Comparison of ENCODE assay signal across 25 cellular contexts in the genomic region with DNA sequence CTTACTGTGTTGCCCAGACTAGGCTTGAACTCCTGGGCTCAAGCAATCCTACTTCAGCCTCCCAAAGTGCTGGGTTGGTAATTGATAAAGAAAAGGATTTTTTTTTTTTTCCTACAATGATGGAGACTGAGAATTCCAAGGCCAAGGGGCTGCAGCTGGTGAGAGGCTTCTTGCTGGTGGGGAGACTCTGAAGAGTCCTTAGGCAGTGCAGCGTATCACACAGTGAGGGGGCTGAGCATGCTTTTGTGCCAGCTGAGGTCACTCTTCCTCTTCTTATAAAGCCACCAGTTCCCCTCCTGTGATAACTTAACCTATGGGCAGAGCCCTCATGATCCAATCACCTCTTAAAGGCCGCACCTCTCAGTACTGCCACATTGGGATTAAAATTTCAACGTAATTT.
"Had no signal": no experiment of that assay in that cellular context is flagged by ENCODE, and none has a peak within 500 bp of the region (broad histone marks: within the 10 kb centered on the region; RNA-seq: fewer than 3 reads in every experiment).

No MANE protein-coding gene starts in this region.

- H3K4me1 ChIP-seq: ascending aorta, gastrocnemius medialis, parathyroid adenoma, transverse colon had no signal

- ATAC-seq: gastrocnemius medialis, left cardiac atrium, right cardiac atrium, T-helper 17 cell had no signal

- H3K9ac ChIP-seq: parathyroid adenoma had no signal

- H3K79me2 ChIP-seq: parathyroid adenoma had no signal

- H3K4me3 ChIP-seq: ascending aorta, coronary artery, dorsolateral prefrontal cortex, gastrocnemius medialis, hepatocyte, transverse colon had no signal

- DNase-seq: activated B cell treated with CpG ODN at 0.5 μM for 24 hours; activated CD4-positive, alpha-beta T cell treated with anti-CD3 and anti-CD28 coated beads for 4 hours; activated CD4-positive, alpha-beta T cell treated with anti-CD3 and anti-CD28 coated beads, Interleukin-2, amount 50 U/mL, for 4 hours; activated effector memory CD4-positive, alpha-beta T cell treated with Interleukin-2 at 50 U/mL for 16 hours; activated naive CD4-positive, alpha-beta T cell treated with anti-CD3 and anti-CD28 coated beads for 36 hours; activated naive CD8-positive, alpha-beta T cell treated with anti-CD3 and anti-CD28 coated beads, Interleukin-2, amount 10 ng/mL, durations not matched to agents 7 days and 5 days; dorsolateral prefrontal cortex; effector memory CD4-positive, alpha-beta T cell; erythroblast; gastrocnemius medialis; left cardiac atrium; mammary epithelial cell; naive B cell; occipital lobe; right cardiac atrium; stimulated activated CD4-positive, alpha-beta T cell treated with anti-CD3 and anti-CD28 coated beads, Interleukin-15, amount 100 ng/mL, for 24 hours; stimulated activated CD4-positive, alpha-beta T cell treated with anti-CD3 and anti-CD28 coated beads, Interleukin-2, amount 100 ng/mL, for 24 hours; stimulated activated naive CD4-positive, alpha-beta T cell treated with Interleukin-2 at 50 U/mL for 16 hours; T-helper 17 cell; T1000; transverse colon had no signal

- H3K27ac ChIP-seq: ascending aorta, coronary artery, dorsolateral prefrontal cortex, gastrocnemius medialis, hepatocyte, parathyroid adenoma, transverse colon had no signal

- H3K4me2 ChIP-seq: hepatocyte had no signal

- H3K27me3 ChIP-seq: ascending aorta, dorsolateral prefrontal cortex, gastrocnemius medialis, hepatocyte, transverse colon had no signal
